In the genomic region with DNA sequence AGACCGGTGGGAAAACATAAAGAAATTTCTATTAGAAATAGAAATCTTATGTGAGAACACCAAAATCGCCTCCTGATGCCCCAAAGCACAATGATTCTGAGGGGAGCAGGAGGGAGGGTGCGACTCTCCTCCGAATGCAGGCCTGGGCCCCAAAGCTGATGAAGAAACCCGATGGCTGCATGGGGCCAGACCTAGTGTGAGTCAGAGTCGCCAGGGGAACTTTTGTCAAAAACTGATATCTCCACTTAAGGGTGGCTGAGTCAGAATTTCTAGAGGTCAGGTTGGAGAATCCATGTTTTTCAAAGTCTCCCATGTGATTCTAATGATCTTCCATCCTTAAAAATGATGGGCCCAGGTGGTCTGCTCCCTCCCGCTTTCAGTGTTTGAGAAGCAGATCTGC, we compare ENCODE assay signal across 13 cellular contexts.
DNase-seq lines count a peak whose midpoint lies in the region; ATAC-seq and TF ChIP-seq lines count a peak whose summit lies in the region.
"Had no signal": no experiment of that assay in that cellular context is flagged by ENCODE, and none has a peak within 500 bp of the region (broad histone marks: within the 10 kb centered on the region; RNA-seq: fewer than 3 reads in every experiment).

No MANE protein-coding gene starts in this region.

- H3K9me3 ChIP-seq in lower lobe of right lung = no peaks in the 10 kb centered on the region
- H3K9me3 ChIP-seq: esophagus squamous epithelium had no signal

- no peak overlapping the region for H3K27ac Mint-ChIP-seq in activated CD4-positive, alpha-beta T cell treated with anti-CD3 and anti-CD28 coated beads, Interleukin-2, amount 10 ng/mL, durations not matched to agents 7 days and 5 days
- H3K27ac Mint-ChIP-seq in activated naive CD8-positive, alpha-beta T cell treated with anti-CD3 and anti-CD28 coated beads, Interleukin-2, amount 50 U/mL, for 24 hours = peak overlapping the region; percentile 89

- H3K9me3 Mint-ChIP-seq in activated CD4-positive, alpha-beta T cell treated with anti-CD3 and anti-CD28 coated beads, Interleukin-2, amount 10 ng/mL, durations not matched to agents 7 days and 5 days = peaks cover 2% of the 10 kb centered on the region
- no peaks in the 10 kb centered on the region for H3K9me3 Mint-ChIP-seq in activated naive CD8-positive, alpha-beta T cell treated with anti-CD3 and anti-CD28 coated beads, Interleukin-2, amount 50 U/mL, for 24 hours

- H3K27me3 Mint-ChIP-seq in activated CD4-positive, alpha-beta T cell treated with anti-CD3 and anti-CD28 coated beads, Interleukin-2, amount 10 ng/mL, durations not matched to agents 7 days and 5 days = no peaks in the 10 kb centered on the region
- H3K27me3 Mint-ChIP-seq in activated naive CD8-positive, alpha-beta T cell treated with anti-CD3 and anti-CD28 coated beads, Interleukin-2, amount 50 U/mL, for 24 hours = no peaks in the 10 kb centered on the region

- H3K36me3 ChIP-seq in lower lobe of right lung = no peaks in the 10 kb centered on the region
- H3K36me3 ChIP-seq: esophagus squamous epithelium, WERI-Rb-1 had no signal

- peak; percentile 70 for DNase-seq in activated CD4-positive, alpha-beta T cell treated with anti-CD3 and anti-CD28 coated beads for 48 hours
- no peak for DNase-seq in activated CD4-positive, alpha-beta T cell treated with anti-CD3 and anti-CD28 coated beads, Interleukin-2, amount 10 ng/mL, durations not matched to agents 7 days and 5 days
- peak; percentile 53 to 65 for DNase-seq in NOMO-1 (lab: John Stamatoyannopoulos, UW; ENCODE audit: unreplicated experiment in 2 of 2)
- peak; percentile 62 for DNase-seq in activated naive CD8-positive, alpha-beta T cell treated with anti-CD3 and anti-CD28 coated beads, Interleukin-2, amount 50 U/mL, for 24 hours
- peak; percentile 27 for DNase-seq in stimulated activated CD4-positive, alpha-beta T cell treated with anti-CD3 and anti-CD28 coated beads, Interleukin-4, amount 100 ng/mL, for 1 hour
- DNase-seq in SW480 (ENCODE audit: low spot score) = no peak
- no peak for DNase-seq in lower lobe of right lung
- DNase-seq: cortex of kidney, esophagus squamous epithelium, mesendoderm, NCI-H748 treated with DMSO at 0.1 percent for 48 hours, WERI-Rb-1 had no signal

- no peak overlapping the region for H3K4me3 Mint-ChIP-seq in activated CD4-positive, alpha-beta T cell treated with anti-CD3 and anti-CD28 coated beads, Interleukin-2, amount 10 ng/mL, durations not matched to agents 7 days and 5 days
- H3K4me3 Mint-ChIP-seq in activated naive CD8-positive, alpha-beta T cell treated with anti-CD3 and anti-CD28 coated beads, Interleukin-2, amount 50 U/mL, for 24 hours = peak overlapping the region; percentile 33

- no peak overlapping the region for H3K4me3 ChIP-seq in lower lobe of right lung
- H3K4me3 ChIP-seq: esophagus squamous epithelium had no signal

- no peak overlapping the region for H3K27ac ChIP-seq in lower lobe of right lung
- H3K27ac ChIP-seq: esophagus squamous epithelium, WERI-Rb-1 had no signal

- intact Hi-C loops in lower lobe of right lung (cut with DNase I) = no loop called here

- no peak for TF ChIP-seq CTCF in lower lobe of right lung (IDR thresholded peaks at IDR 0.05)

- POLR2A ChIA-PET in activated CD4-positive, alpha-beta T cell treated with anti-CD3 and anti-CD28 coated beads, Interleukin-2, amount 10 ng/mL, durations not matched to agents 7 days and 5 days (lab: Charles Lee) = no interaction called here

- ATAC-seq in activated naive CD8-positive, alpha-beta T cell treated with anti-CD3 and anti-CD28 coated beads, Interleukin-2, amount 50 U/mL, for 24 hours = peak; percentile 82
- ATAC-seq in GM18868 (IDR thresholded peaks at IDR 0.05; ENCODE audit: unreplicated experiment) = no peak
- ATAC-seq in lower lobe of right lung = no peak

- CTCF ChIA-PET in activated CD4-positive, alpha-beta T cell treated with anti-CD3 and anti-CD28 coated beads, Interleukin-2, amount 10 ng/mL, durations not matched to agents 7 days and 5 days (lab: Charles Lee) = interaction anchor here (0.5 to 1.2 kb wide), 2 partner anchors 123 to 245 kb away, joined by 3 to 4 read pairs; no protein-coding TSS in a partner anchor

- H3K4me1 Mint-ChIP-seq in activated CD4-positive, alpha-beta T cell treated with anti-CD3 and anti-CD28 coated beads, Interleukin-2, amount 10 ng/mL, durations not matched to agents 7 days and 5 days = peaks cover 64% of the 10 kb centered on the region
- H3K4me1 Mint-ChIP-seq in activated naive CD8-positive, alpha-beta T cell treated with anti-CD3 and anti-CD28 coated beads, Interleukin-2, amount 50 U/mL, for 24 hours = peaks cover 86% of the 10 kb centered on the region

- H3K4me1 ChIP-seq in lower lobe of right lung = peaks cover 8% of the 10 kb centered on the region

- H3K27me3 ChIP-seq in lower lobe of right lung (ENCODE audit: low read depth) = no peaks in the 10 kb centered on the region
- H3K27me3 ChIP-seq: esophagus squamous epithelium had no signal

- H3K36me3 Mint-ChIP-seq in activated CD4-positive, alpha-beta T cell treated with anti-CD3 and anti-CD28 coated beads, Interleukin-2, amount 10 ng/mL, durations not matched to agents 7 days and 5 days (ENCODE audit: low read depth) = peaks cover 28% of the 10 kb centered on the region
- peaks cover 63% of the 10 kb centered on the region for H3K36me3 Mint-ChIP-seq in activated naive CD8-positive, alpha-beta T cell treated with anti-CD3 and anti-CD28 coated beads, Interleukin-2, amount 50 U/mL, for 24 hours (ENCODE audit: low read depth)

Comparison
In these comparisons a context has a peak if more than half of its experiments do, and no peak if none do; other contexts are left out.
1. DNase-seq: peak in activated CD4-positive, alpha-beta T cell treated with anti-CD3 and anti-CD28 coated beads for 48 hours (single experiment), NOMO-1 (2 of 2), activated naive CD8-positive, alpha-beta T cell treated with anti-CD3 and anti-CD28 coated beads, Interleukin-2, amount 50 U/mL, for 24 hours (single experiment) and stimulated activated CD4-positive, alpha-beta T cell treated with anti-CD3 and anti-CD28 coated beads, Interleukin-4, amount 100 ng/mL, for 1 hour (single experiment); none in activated CD4-positive, alpha-beta T cell treated with anti-CD3 and anti-CD28 coated beads, Interleukin-2, amount 10 ng/mL, durations not matched to agents 7 days and 5 days (single experiment), SW480 (single experiment) and lower lobe of right lung (single experiment).